Comparison of ENCODE assay signal across 1 cellular context in genomic region chr20:50298554-50299324, GRCh38.
TF ChIP-seq lines count a peak whose summit lies in the region.

No MANE protein-coding gene starts in this region.

TF ChIP-seq in SK-N-SH treated with all-trans-retinoic acid at 6 μM for 48 hours, 23 proteins besides CTCF, POLR2A, EP300 and RAD21 (continued from another document):
- TF ChIP-seq PPARA (CRISPR knock-in tag; IDR thresholded peaks at IDR 0.05; ENCODE audit: borderline replicate concordance) (no peak), ZNF8 (CRISPR knock-in tag; IDR thresholded peaks at IDR 0.05) (no peak), ZFP3 (CRISPR knock-in tag; IDR thresholded peaks at IDR 0.05) (no peak)
